In genomic region chr11:74011360-74012071, GRCh38 we compare ENCODE assay signal across 1 cellular context.
TF ChIP-seq lines count a peak whose summit lies in the region.

No MANE protein-coding gene starts in this region.

TF ChIP-seq in K562, 482 proteins besides CTCF, POLR2A, EP300 and RAD21 (continued from another document and continues in another):
- peak; percentile 81 for TF ChIP-seq EP400 (IDR thresholded peaks at IDR 0.05)
- TF ChIP-seq THRA (IDR thresholded peaks at IDR 0.05): no peak
- TF ChIP-seq ESRRB (CRISPR knock-in tag; IDR thresholded peaks at IDR 0.05; ENCODE audit: borderline replicate concordance): no peak
- no peak for TF ChIP-seq SLC30A9 (CRISPR knock-in tag; IDR thresholded peaks at IDR 0.05)
- TF ChIP-seq ZNF77 (CRISPR knock-in tag; IDR thresholded peaks at IDR 0.05): no peak
- TF ChIP-seq CGGBP1 (CRISPR knock-in tag; IDR thresholded peaks at IDR 0.05): no peak
- no peak for TF ChIP-seq KDM5B (IDR thresholded peaks at IDR 0.05; ENCODE audit: insufficient replicate concordance, low read depth, low read length)
- no peak; the same call in 1 of the 2 replicates for TF ChIP-seq ZNF668 (CRISPR knock-in tag; IDR thresholded peaks at IDR 0.05)
- no peak for TF ChIP-seq ZNF518B (CRISPR knock-in tag; IDR thresholded peaks at IDR 0.05)
- TF ChIP-seq CBX8 (IDR thresholded peaks at IDR 0.05; ENCODE audit: borderline replicate concordance, extremely low read depth, low read depth, low read length, poor library complexity, severe bottlenecking): no peak
- TF ChIP-seq STAG1 (CRISPR knock-in tag; IDR thresholded peaks at IDR 0.05; ENCODE audit: borderline replicate concordance): no peak
- TF ChIP-seq CREBBP (IDR thresholded peaks at IDR 0.05; ENCODE audit: low read depth, low read length): no peak
- TF ChIP-seq RNF219 (CRISPR knock-in tag; IDR thresholded peaks at IDR 0.05): no peak
- peak; percentile 29 to 49; a peak in 3 of 4 replicates for TF ChIP-seq NRF1 (conservative IDR thresholded peaks at IDR 0.05 in 1 of 2, IDR thresholded peaks at IDR 0.05 in 1 of 2)
- no peak for TF ChIP-seq BRCA1 (IDR thresholded peaks at IDR 0.05)
- no peak for TF ChIP-seq BRCA1 (CRISPR knock-in tag; IDR thresholded peaks at IDR 0.05)
- TF ChIP-seq POLR3G (IDR thresholded peaks at IDR 0.05; ENCODE audit: extremely low read depth, insufficient read length, insufficient replicate concordance): no peak
- TF ChIP-seq SIN3A (IDR thresholded peaks at IDR 0.05; ENCODE audit: borderline replicate concordance in 2 of 2, control insufficient read depth in 1 of 2, low read depth in 2 of 2, low read length in 2 of 2): peak in 1 of 2 experiments; percentile 60; a peak in 1 of 4 replicates
- no peak for TF ChIP-seq ZNF830 (CRISPR knock-in tag; IDR thresholded peaks at IDR 0.05)
- peak; percentile 95 for TF ChIP-seq SMARCE1 (IDR thresholded peaks at IDR 0.05)
- peak; percentile 75; the same call in 1 of the 2 replicates for TF ChIP-seq BCL6 (CRISPR knock-in tag; IDR thresholded peaks at IDR 0.05)
- TF ChIP-seq ZSCAN29 (IDR thresholded peaks at IDR 0.05): no peak
- peak; percentile 68 for TF ChIP-seq GTF3C2 (IDR thresholded peaks at IDR 0.05; ENCODE audit: borderline replicate concordance, extremely low read depth, insufficient read length)
- TF ChIP-seq ETV6 (IDR thresholded peaks at IDR 0.05; ENCODE audit: borderline replicate concordance in 1 of 2, low read depth in 2 of 2, low read length in 1 of 2): peak; percentile 14 to 53; a peak in 1 of 4 replicates
- no peak for TF ChIP-seq ETV6 (CRISPR knock-in tag; IDR thresholded peaks at IDR 0.05; ENCODE audit: borderline replicate concordance)
- TF ChIP-seq ZNF785 (CRISPR knock-in tag; IDR thresholded peaks at IDR 0.05): no peak
- no peak for TF ChIP-seq NCOA2 (IDR thresholded peaks at IDR 0.05; ENCODE audit: partially characterized antibody in 2 of 2)
- TF ChIP-seq ZBTB7A (IDR thresholded peaks at IDR 0.05; ENCODE audit: borderline replicate concordance, control insufficient read depth, low read depth, low read length): no peak
- TF ChIP-seq JUNB (CRISPR knock-in tag; conservative IDR thresholded peaks at IDR 0.05): 0 out of 2 replicates have a peak, but pooled peaks have one; percentile 21
- TF ChIP-seq E2F6 (IDR thresholded peaks at IDR 0.05; ENCODE audit: borderline replicate concordance in 1 of 2, extremely low read depth in 1 of 2, insufficient read depth in 1 of 2, insufficient read length in 1 of 2, low read depth in 1 of 2, low read length in 1 of 2, poor library complexity in 1 of 2, severe bottlenecking in 1 of 2): peak; percentile 97 to 98
- no peak for TF ChIP-seq SETDB1 (IDR thresholded peaks at IDR 0.05; ENCODE audit: low read length)
- TF ChIP-seq BCLAF1 (IDR thresholded peaks at IDR 0.05; ENCODE audit: borderline replicate concordance in 1 of 2, control insufficient read depth in 1 of 2, low read depth in 2 of 2, low read length in 1 of 2): 0 out of 4 replicates have a peak, but pooled peaks of 1 of the 2 experiments have one; percentile 86
- no peak for TF ChIP-seq ELF2 (CRISPR knock-in tag; IDR thresholded peaks at IDR 0.05)
- TF ChIP-seq MTA3 (IDR thresholded peaks at IDR 0.05; ENCODE audit: borderline replicate concordance): peak; percentile 83; the same call in 1 of the 2 replicates
- TF ChIP-seq HDGF (IDR thresholded peaks at IDR 0.05): no peak
- no peak for TF ChIP-seq HOXB6 (CRISPR knock-in tag; IDR thresholded peaks at IDR 0.05; ENCODE audit: borderline replicate concordance)
- TF ChIP-seq TAF9B (IDR thresholded peaks at IDR 0.05; ENCODE audit: partially characterized antibody): no peak
- no peak for TF ChIP-seq EWSR1 (IDR thresholded peaks at IDR 0.05; ENCODE audit: borderline replicate concordance, low read depth, partially characterized antibody)
- TF ChIP-seq ZNF445 (CRISPR knock-in tag; IDR thresholded peaks at IDR 0.05; ENCODE audit: low read depth): no peak
- TF ChIP-seq TAL1 (IDR thresholded peaks at IDR 0.05): peak; percentile 99
- no peak for TF ChIP-seq SPI1 (IDR thresholded peaks at IDR 0.05; ENCODE audit: borderline replicate concordance, low read depth, low read length)
- no peak; the same call in none of the 2 replicates for TF ChIP-seq CREB3L1 (IDR thresholded peaks at IDR 0.05; ENCODE audit: borderline replicate concordance, low read depth)
- TF ChIP-seq ETS2 (tag; IDR thresholded peaks at IDR 0.05; ENCODE audit: borderline replicate concordance, poor library complexity, severe bottlenecking): no peak
- no peak for TF ChIP-seq ID3 (CRISPR knock-in tag; IDR thresholded peaks at IDR 0.05)
- TF ChIP-seq ID3 (tag; IDR thresholded peaks at IDR 0.05): peak; percentile 99
